1 cellular context compared by ENCODE assay signal in the genomic region with DNA sequence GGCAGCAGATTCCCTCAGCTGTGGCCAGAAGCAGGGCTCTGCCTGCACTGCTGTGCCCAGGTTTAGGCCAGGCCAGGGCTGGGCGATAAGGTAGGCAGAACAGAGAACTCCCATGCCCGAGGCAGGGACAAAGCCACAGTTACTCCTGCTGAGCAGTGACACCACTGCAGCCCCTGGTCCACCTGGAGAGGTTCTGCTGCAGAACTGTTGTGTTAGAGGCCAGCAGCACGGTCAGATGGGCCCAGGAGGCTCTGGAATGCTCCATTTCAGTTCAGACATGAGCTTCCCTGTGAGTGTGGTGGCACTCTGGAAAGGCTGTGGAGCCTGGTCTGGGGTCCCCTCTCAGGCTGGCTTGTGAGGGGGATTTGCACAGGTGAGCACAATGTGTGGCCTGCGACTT.
TF ChIP-seq lines count a peak whose summit lies in the region.

No MANE protein-coding gene starts in this region.

TF ChIP-seq in IMR-90, 13 proteins besides CTCF, POLR2A, EP300 and RAD21:
- TF ChIP-seq BHLHE40 (IDR thresholded peaks at IDR 0.05; ENCODE audit: low read depth, low read length), result no peak
- no peak for TF ChIP-seq MAZ (IDR thresholded peaks at IDR 0.05; ENCODE audit: borderline replicate concordance, low read depth, low read length)
